Comparison of ENCODE assay signal across 18 cellular contexts in genomic region chr4:3251691-3252479, GRCh38. TPM values are rescaled to one million over a fixed set of nuclear protein-coding genes. Genes with fewer than 3 reads are reported as not detected.
DNase-seq lines count a peak whose midpoint lies in the region; ATAC-seq and TF ChIP-seq lines count a peak whose summit lies in the region.
"Had no signal": no experiment of that assay in that cellular context is flagged by ENCODE, and none has a peak within 500 bp of the region (broad histone marks: within the 10 kb centered on the region; RNA-seq: fewer than 3 reads in every experiment).

No MANE protein-coding gene starts in this region.

- H3K4me1 Mint-ChIP-seq in glutamatergic neuron (ENCODE audit: low read depth, unreplicated experiment) (peaks cover 1% of the 10 kb centered on the region), nephron progenitor cell (peaks cover 4% of the 10 kb centered on the region)

- H3K36me3 ChIP-seq in heart right ventricle = peaks cover 0 to 3% (median 0%) of the 10 kb centered on the region in 9 donors

- WGBS in heart right ventricle, 2 donors = 95 to 96% methylated on average over 11 of the region's 11 CpGs

- no peak overlapping the region for H3K27ac ChIP-seq in heart right ventricle
- H3K27ac ChIP-seq: gastrocnemius medialis had no signal

- no peak overlapping the region for H3K4me3 Mint-ChIP-seq in glutamatergic neuron (ENCODE audit: unreplicated experiment)
- H3K4me3 Mint-ChIP-seq in nephron progenitor cell = no peak overlapping the region
- H3K4me3 Mint-ChIP-seq: CD8-positive, alpha-beta T cell; IgD-negative memory B cell; stimulated activated memory B cell treated with anti-CD40 and anti-IgM and Interleukin-4, amounts not matched to agents 10 μg/mL and 1 μg/mL and 100 μg/mL, for 72 hours had no signal

- H3K36me3 Mint-ChIP-seq in glutamatergic neuron (ENCODE audit: unreplicated experiment) (no peaks in the 10 kb centered on the region), nephron progenitor cell (ENCODE audit: low read depth) (no peaks in the 10 kb centered on the region)

- ATAC-seq in Right ventricle myocardium superior (ENCODE audit: poor library complexity) (no peak), heart right ventricle (no peak)
- ATAC-seq: CD8-positive, alpha-beta T cell; gastrocnemius medialis; mucosa of descending colon; stimulated activated memory B cell treated with anti-CD40 and anti-IgM and Interleukin-4, amounts not matched to agents 10 μg/mL and 1 μg/mL and 100 μg/mL, for 72 hours had no signal

- H3K4me3 ChIP-seq in heart right ventricle = no peak overlapping the region
- H3K4me3 ChIP-seq: gastrocnemius medialis, GM12878, mucosa of descending colon had no signal

- H3K27me3 Mint-ChIP-seq in glutamatergic neuron (ENCODE audit: unreplicated experiment) (peaks cover 3% of the 10 kb centered on the region), nephron progenitor cell (ENCODE audit: low read depth, poor library complexity) (no peaks in the 10 kb centered on the region)
- H3K27me3 Mint-ChIP-seq: IgD-negative memory B cell; stimulated activated memory B cell treated with anti-CD40 and anti-IgM and Interleukin-4, amounts not matched to agents 10 μg/mL and 1 μg/mL and 100 μg/mL, for 72 hours had no signal

- H3K27me3 ChIP-seq in heart right ventricle = no peaks in the 10 kb centered on the region
- H3K27me3 ChIP-seq: gastrocnemius medialis had no signal

- intact Hi-C loops in Right ventricle myocardium superior (cut with DNase I) = no loop called here
- intact Hi-C loops in heart right ventricle (cut with DNase I) = no loop called here

- peak; percentile 26 for DNase-seq in Right ventricle myocardium superior
- DNase-seq in heart right ventricle = no peak
- peak; percentile 4 for DNase-seq in glutamatergic neuron
- DNase-seq in nephron progenitor cell = peak; percentile 1
- DNase-seq in iPS-NIHi7 (ENCODE audit: extremely low spot score) = no peak
- DNase-seq in SKM-1 (lab: John Stamatoyannopoulos, UW; ENCODE audit: unreplicated experiment) = no peak
- DNase-seq in hippocampal formation (lab: John Stamatoyannopoulos, UW) = no peak
- DNase-seq: activated CD4-positive, alpha-beta T cell treated with anti-CD3 and anti-CD28 coated beads for 48 hours; CD8-positive, alpha-beta T cell; cerebellar nuclear complex; effector CD4-positive, alpha-beta T cell; GDM1; SW 1271 had no signal

- no peak overlapping the region for H3K27ac Mint-ChIP-seq in glutamatergic neuron (ENCODE audit: unreplicated experiment)
- H3K27ac Mint-ChIP-seq in nephron progenitor cell = no peak overlapping the region
- H3K27ac Mint-ChIP-seq: CD8-positive, alpha-beta T cell; IgD-negative memory B cell; stimulated activated memory B cell treated with anti-CD40 and anti-IgM and Interleukin-4, amounts not matched to agents 10 μg/mL and 1 μg/mL and 100 μg/mL, for 72 hours had no signal

- peaks cover 7% of the 10 kb centered on the region for H3K9me3 Mint-ChIP-seq in glutamatergic neuron (ENCODE audit: unreplicated experiment)
- H3K9me3 Mint-ChIP-seq in nephron progenitor cell = no peaks in the 10 kb centered on the region
- H3K9me3 Mint-ChIP-seq: CD8-positive, alpha-beta T cell; IgD-negative memory B cell; stimulated activated memory B cell treated with anti-CD40 and anti-IgM and Interleukin-4, amounts not matched to agents 10 μg/mL and 1 μg/mL and 100 μg/mL, for 72 hours had no signal

- TF ChIP-seq CTCF in heart right ventricle (IDR thresholded peaks at IDR 0.05) (no peak), glutamatergic neuron (IDR thresholded peaks at IDR 0.05; ENCODE audit: partially characterized antibody, unreplicated experiment) (no peak), nephron progenitor cell (IDR thresholded peaks at IDR 0.05) (no peak)

- no peaks in the 10 kb centered on the region for H3K9me3 ChIP-seq in heart right ventricle
- H3K9me3 ChIP-seq: gastrocnemius medialis, mucosa of descending colon had no signal

- H3K4me1 ChIP-seq in heart right ventricle = no peaks in the 10 kb centered on the region
- H3K4me1 ChIP-seq: gastrocnemius medialis had no signal

RNA-seq across cellular contexts. Expression of gene MSANTD1, which starts 2.9 kb away (rescaled TPM):
- total RNA-seq in Right ventricle myocardium superior (0.54 TPM), heart right ventricle (1 to 10 TPM in 1 of 10 donors, under 1 TPM in 9; 0.25 to 1.0 (median 0.41) TPM), glutamatergic neuron (ENCODE audit: unreplicated experiment) (2.6 TPM)
- 1 to 10 TPM in 1 of 2 donors, under 1 TPM in 1; 0.28 to 1.2 TPM for polyA plus RNA-seq in heart right ventricle
- polyA plus RNA-seq: IgD-negative memory B cell had no signal

RNA-seq across cellular contexts. Expression of gene RGS12, which starts 40.9 kb away (rescaled TPM):
- total RNA-seq in Right ventricle myocardium superior (15.8 TPM), heart right ventricle (10 to 100 TPM in 9 of 10 donors, 1 to 10 TPM in 1; 9.7 to 24.3 (median 13.1) TPM), glutamatergic neuron (ENCODE audit: unreplicated experiment) (107 TPM)
- 10 to 100 TPM; 10.6 to 24.4 TPM for polyA plus RNA-seq in heart right ventricle

Comparison
In these comparisons a context has a peak if more than half of its experiments do, and no peak if none do; other contexts are left out.
1. DNase-seq: peak in Right ventricle myocardium superior (single experiment), glutamatergic neuron (single experiment) and nephron progenitor cell (single experiment); none in heart right ventricle (0 of 2), iPS-NIHi7 (single experiment), SKM-1 (single experiment) and hippocampal formation (0 of 2).